In genomic region chr9:95750725-95751644, GRCh38 we compare ENCODE assay signal across 13 cellular contexts.
DNase-seq lines count a peak whose midpoint lies in the region; ATAC-seq lines count a peak whose summit lies in the region.
"Had no signal": no experiment of that assay in that cellular context is flagged by ENCODE, and none has a peak within 500 bp of the region (broad histone marks: within the 10 kb centered on the region; RNA-seq: fewer than 3 reads in every experiment).

No MANE protein-coding gene starts in this region.

- CTCF ChIA-PET in activated CD8-positive, alpha-beta memory T cell treated with anti-CD3 and anti-CD28 coated beads, Interleukin-2, amount 10 ng/mL, durations not matched to agents 7 days and 5 days (lab: Charles Lee) = no interaction called here
- CTCF ChIA-PET in activated CD8-positive, alpha-beta T cell treated with anti-CD3 and anti-CD28 coated beads, Interleukin-2, amount 10 ng/mL, durations not matched to agents 7 days and 5 days (lab: Charles Lee) = no interaction called here
- CTCF ChIA-PET in naive thymus-derived CD4-positive, alpha-beta T cell (lab: Charles Lee) = no interaction called here

- H3K36me3 Mint-ChIP-seq in activated CD8-positive, alpha-beta memory T cell treated with anti-CD3 and anti-CD28 coated beads, Interleukin-2, amount 10 ng/mL, durations not matched to agents 7 days and 5 days = no peaks in the 10 kb centered on the region
- peaks cover 8% of the 10 kb centered on the region for H3K36me3 Mint-ChIP-seq in activated CD8-positive, alpha-beta T cell treated with anti-CD3 and anti-CD28 coated beads, Interleukin-2, amount 10 ng/mL, durations not matched to agents 7 days and 5 days (ENCODE audit: low read depth)
- H3K36me3 Mint-ChIP-seq in naive thymus-derived CD4-positive, alpha-beta T cell = peaks cover 0 to 4% (median 0%) of the 10 kb centered on the region in 5 donors

- H3K4me1 ChIP-seq in naive thymus-derived CD4-positive, alpha-beta T cell (ENCODE audit: control insufficient read depth in 2 of 2, insufficient read depth in 2 of 2, low read length in 2 of 2) = peaks cover 13 to 15% of the 10 kb centered on the region in 2 donors
- H3K4me1 ChIP-seq: Caco-2 had no signal

- H3K4me3 Mint-ChIP-seq in activated CD8-positive, alpha-beta memory T cell treated with anti-CD3 and anti-CD28 coated beads, Interleukin-2, amount 10 ng/mL, durations not matched to agents 7 days and 5 days = no peak overlapping the region
- H3K4me3 Mint-ChIP-seq in activated CD8-positive, alpha-beta T cell treated with anti-CD3 and anti-CD28 coated beads, Interleukin-2, amount 10 ng/mL, durations not matched to agents 7 days and 5 days = peak overlapping the region; percentile 18
- peak overlapping the region; percentile 44 to 78 (median 66) for H3K4me3 Mint-ChIP-seq in naive thymus-derived CD4-positive, alpha-beta T cell

- peak; percentile 73 for ATAC-seq in activated CD8-positive, alpha-beta memory T cell treated with anti-CD3 and anti-CD28 coated beads, Interleukin-2, amount 10 ng/mL, durations not matched to agents 7 days and 5 days
- ATAC-seq in GM21381 (IDR thresholded peaks at IDR 0.05; ENCODE audit: unreplicated experiment) (peak; percentile 54), GM18907 (IDR thresholded peaks at IDR 0.05; ENCODE audit: unreplicated experiment) (no peak)
- ATAC-seq in activated CD8-positive, alpha-beta T cell treated with anti-CD3 and anti-CD28 coated beads, Interleukin-2, amount 10 ng/mL, durations not matched to agents 7 days and 5 days = peak; percentile 85
- peak; percentile 55 for ATAC-seq in naive thymus-derived CD4-positive, alpha-beta T cell

- no peak overlapping the region for H3K27ac ChIP-seq in naive thymus-derived CD4-positive, alpha-beta T cell (ENCODE audit: low read depth, low read length)
- H3K27ac ChIP-seq: neutrophil had no signal

- H3K27me3 Mint-ChIP-seq in activated CD8-positive, alpha-beta memory T cell treated with anti-CD3 and anti-CD28 coated beads, Interleukin-2, amount 10 ng/mL, durations not matched to agents 7 days and 5 days = peaks cover 32% of the 10 kb centered on the region
- peaks cover 58% of the 10 kb centered on the region for H3K27me3 Mint-ChIP-seq in activated CD8-positive, alpha-beta T cell treated with anti-CD3 and anti-CD28 coated beads, Interleukin-2, amount 10 ng/mL, durations not matched to agents 7 days and 5 days (ENCODE audit: low read depth)
- peaks cover 0 to 41% (median 5%) of the 10 kb centered on the region in 5 donors for H3K27me3 Mint-ChIP-seq in naive thymus-derived CD4-positive, alpha-beta T cell

- peaks cover 10% of the 10 kb centered on the region for H3K4me1 Mint-ChIP-seq in activated CD8-positive, alpha-beta memory T cell treated with anti-CD3 and anti-CD28 coated beads, Interleukin-2, amount 10 ng/mL, durations not matched to agents 7 days and 5 days
- H3K4me1 Mint-ChIP-seq in activated CD8-positive, alpha-beta T cell treated with anti-CD3 and anti-CD28 coated beads, Interleukin-2, amount 10 ng/mL, durations not matched to agents 7 days and 5 days (ENCODE audit: low read depth) = peaks cover 23% of the 10 kb centered on the region
- H3K4me1 Mint-ChIP-seq in naive thymus-derived CD4-positive, alpha-beta T cell = peaks cover 2 to 24% (median 22%) of the 10 kb centered on the region in 7 donors

- H3K27me3 ChIP-seq in naive thymus-derived CD4-positive, alpha-beta T cell (ENCODE audit: control insufficient read depth in 2 of 2, insufficient read depth in 2 of 2, low read length in 2 of 2) = no peaks in the 10 kb centered on the region
- H3K27me3 ChIP-seq: testis had no signal

- H3K27ac Mint-ChIP-seq in activated CD8-positive, alpha-beta memory T cell treated with anti-CD3 and anti-CD28 coated beads, Interleukin-2, amount 10 ng/mL, durations not matched to agents 7 days and 5 days = no peak overlapping the region
- peak overlapping the region; percentile 39 for H3K27ac Mint-ChIP-seq in activated CD8-positive, alpha-beta T cell treated with anti-CD3 and anti-CD28 coated beads, Interleukin-2, amount 10 ng/mL, durations not matched to agents 7 days and 5 days
- peak overlapping the region in 3 of 9 donors; percentile 38 to 59 (median 46) for H3K27ac Mint-ChIP-seq in naive thymus-derived CD4-positive, alpha-beta T cell

- no peaks in the 10 kb centered on the region for H3K9me3 ChIP-seq in naive thymus-derived CD4-positive, alpha-beta T cell (ENCODE audit: control insufficient read depth in 2 of 3, low read length in 3 of 3)
- H3K9me3 ChIP-seq: Caco-2, neutrophil, testis had no signal

- intact Hi-C loops in naive thymus-derived CD4-positive, alpha-beta T cell (cut with micrococcal nuclease) = loop anchor here (1.0 kb wide), 1 partner anchor 27 kb away; no protein-coding TSS in a partner anchor

- H3K4me3 ChIP-seq in naive thymus-derived CD4-positive, alpha-beta T cell (ENCODE audit: low read length) = peak overlapping the region; percentile 17

- POLR2A ChIA-PET in activated CD8-positive, alpha-beta T cell treated with anti-CD3 and anti-CD28 coated beads, Interleukin-2, amount 10 ng/mL, durations not matched to agents 7 days and 5 days (lab: Charles Lee) = no interaction called here
- POLR2A ChIA-PET in naive thymus-derived CD4-positive, alpha-beta T cell (lab: Charles Lee) = no interaction called here

- H3K36me3 ChIP-seq in naive thymus-derived CD4-positive, alpha-beta T cell (ENCODE audit: control insufficient read depth in 2 of 3, insufficient read depth in 3 of 3, low read length in 3 of 3) = no peaks in the 10 kb centered on the region
- H3K36me3 ChIP-seq: neutrophil had no signal

- no peaks in the 10 kb centered on the region for H3K9me3 Mint-ChIP-seq in activated CD8-positive, alpha-beta memory T cell treated with anti-CD3 and anti-CD28 coated beads, Interleukin-2, amount 10 ng/mL, durations not matched to agents 7 days and 5 days (ENCODE audit: low read depth)
- no peaks in the 10 kb centered on the region for H3K9me3 Mint-ChIP-seq in activated CD8-positive, alpha-beta T cell treated with anti-CD3 and anti-CD28 coated beads, Interleukin-2, amount 10 ng/mL, durations not matched to agents 7 days and 5 days (ENCODE audit: insufficient read depth)
- no peaks in the 10 kb centered on the region for H3K9me3 Mint-ChIP-seq in naive thymus-derived CD4-positive, alpha-beta T cell

- peak; percentile 79 for DNase-seq in activated CD8-positive, alpha-beta memory T cell treated with anti-CD3 and anti-CD28 coated beads, Interleukin-2, amount 10 ng/mL, durations not matched to agents 7 days and 5 days
- no peak for DNase-seq in activated CD8-positive, alpha-beta memory T cell treated with anti-CD3 and anti-CD28 coated beads for 24 hours
- DNase-seq in activated CD8-positive, alpha-beta T cell treated with anti-CD3 and anti-CD28 coated beads, Interleukin-2, amount 10 ng/mL, durations not matched to agents 7 days and 5 days = peak; percentile 79
- peak in 7 of 9 donors; percentile 30 to 69 (median 48) for DNase-seq in naive thymus-derived CD4-positive, alpha-beta T cell
- no peak for DNase-seq in NCI-H2081 (lab: John Stamatoyannopoulos, UW)
- no peak for DNase-seq in MV-4-11 (lab: John Stamatoyannopoulos, UW)
- DNase-seq: Caco-2; effector CD8-positive, alpha-beta T cell; mammary epithelial cell; testis had no signal

Comparison
In these comparisons a context has a peak if more than half of its experiments do, and no peak if none do; other contexts are left out.
1. DNase-seq: peak in activated CD8-positive, alpha-beta memory T cell treated with anti-CD3 and anti-CD28 coated beads, Interleukin-2, amount 10 ng/mL, durations not matched to agents 7 days and 5 days (single experiment), activated CD8-positive, alpha-beta T cell treated with anti-CD3 and anti-CD28 coated beads, Interleukin-2, amount 10 ng/mL, durations not matched to agents 7 days and 5 days (single experiment) and naive thymus-derived CD4-positive, alpha-beta T cell (7 of 9); none in activated CD8-positive, alpha-beta memory T cell treated with anti-CD3 and anti-CD28 coated beads for 24 hours (single experiment), NCI-H2081 (0 of 2) and MV-4-11 (single experiment).